Comparison of ENCODE assay signal across 14 cellular contexts in the genomic region with DNA sequence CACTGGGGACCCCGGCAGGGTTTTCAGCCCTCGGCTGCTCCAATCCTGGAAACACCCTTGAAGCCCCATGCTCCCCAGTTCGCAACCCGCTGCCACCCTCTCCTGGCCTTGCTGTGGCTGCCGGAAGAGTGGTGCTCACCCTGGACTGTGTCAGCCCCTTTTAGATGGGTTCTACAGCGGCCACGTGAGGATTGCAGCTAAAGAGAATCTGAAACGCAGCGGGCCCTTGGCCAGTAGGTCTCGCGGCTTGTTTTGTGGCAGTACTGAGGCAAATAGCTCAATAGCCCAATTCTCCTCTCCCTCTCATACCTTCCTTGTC.
DNase-seq lines count a peak whose midpoint lies in the region; ATAC-seq and TF ChIP-seq lines count a peak whose summit lies in the region.
"Had no signal": no experiment of that assay in that cellular context is flagged by ENCODE, and none has a peak within 500 bp of the region (broad histone marks: within the 10 kb centered on the region; RNA-seq: fewer than 3 reads in every experiment).

No MANE protein-coding gene starts in this region.

- H2BK12ac ChIP-seq in mesenchymal stem cell (ENCODE audit: low read length in 2 of 2), result no peak overlapping the region

- no peak overlapping the region for H3K27ac Mint-ChIP-seq in activated naive CD8-positive, alpha-beta T cell treated with anti-CD3 and anti-CD28 coated beads, Interleukin-2, amount 50 U/mL, for 24 hours
- no peak overlapping the region for H3K27ac Mint-ChIP-seq in activated naive CD8-positive, alpha-beta T cell treated with anti-CD3 and anti-CD28 coated beads for 36 hours
- H3K27ac Mint-ChIP-seq in endodermal cell, result no peak overlapping the region
- H3K27ac Mint-ChIP-seq in activated T-helper 17 cell treated with anti-CD3 and anti-CD28 coated beads, Interleukin-2, amount 50 U/mL, for 72 hours, result no peak overlapping the region
- H3K27ac Mint-ChIP-seq: activated naive CD4-positive, alpha-beta T cell treated with anti-CD3 and anti-CD28 coated beads, Interleukin-2, amount 50 U/mL, for 24 hours; CD8-positive, alpha-beta memory T cell; naive thymus-derived CD4-positive, alpha-beta T cell had no signal

- no peak overlapping the region for H2BK120ac ChIP-seq in mesenchymal stem cell (ENCODE audit: low read depth, low read length)

- DNase-seq in activated naive CD8-positive, alpha-beta T cell treated with anti-CD3 and anti-CD28 coated beads, Interleukin-2, amount 50 U/mL, for 24 hours, result no peak
- DNase-seq in activated naive CD8-positive, alpha-beta T cell treated with anti-CD3 and anti-CD28 coated beads for 36 hours, result no peak
- DNase-seq in endodermal cell, result peak; percentile 55
- DNase-seq in mesenchymal stem cell, result no peak
- DNase-seq in aorta, result no peak
- DNase-seq in HCEC 1CT, result no peak
- no peak for DNase-seq in activated CD4-positive, alpha-beta T cell treated with anti-CD3 and anti-CD28 coated beads for 1 hour
- DNase-seq: GF-D8, left colon, trophoblast cell had no signal

- H4K8ac ChIP-seq in mesenchymal stem cell (ENCODE audit: low read length), result no peak overlapping the region

- H3K14ac ChIP-seq in mesenchymal stem cell (ENCODE audit: low read length in 2 of 2), result no peak overlapping the region

- peak; percentile 41 for TF ChIP-seq CTCF in endodermal cell (conservative IDR thresholded peaks at IDR 0.05)

- H3K27ac ChIP-seq in endodermal cell (ENCODE audit: low read depth, low read length) (no peak overlapping the region), mesenchymal stem cell (ENCODE audit: low read length, poor library complexity, severe bottlenecking) (no peak overlapping the region), aorta (ENCODE audit: low read depth in 1 of 2, low read length in 2 of 2) (no peak overlapping the region)

- intact Hi-C loops in aorta (cut with DNase I), result no loop called here

- H3K4me3 ChIP-seq in endodermal cell (ENCODE audit: low read length) (no peak overlapping the region), mesenchymal stem cell (ENCODE audit: insufficient read depth in 1 of 2, low read depth in 1 of 2, low read length in 2 of 2) (no peak overlapping the region), aorta (ENCODE audit: low read length in 2 of 2) (no peak overlapping the region)

- H3K18ac ChIP-seq in mesenchymal stem cell (ENCODE audit: low read depth in 1 of 2, low read length in 2 of 2), result peak overlapping the region in 1 of 2 experiments; percentile 48

- no peak overlapping the region for H3K4me3 Mint-ChIP-seq in activated naive CD8-positive, alpha-beta T cell treated with anti-CD3 and anti-CD28 coated beads, Interleukin-2, amount 50 U/mL, for 24 hours
- no peak overlapping the region for H3K4me3 Mint-ChIP-seq in activated naive CD8-positive, alpha-beta T cell treated with anti-CD3 and anti-CD28 coated beads for 36 hours
- no peak overlapping the region for H3K4me3 Mint-ChIP-seq in endodermal cell
- H3K4me3 Mint-ChIP-seq in activated T-helper 17 cell treated with anti-CD3 and anti-CD28 coated beads, Interleukin-2, amount 50 U/mL, for 72 hours, result no peak overlapping the region
- H3K4me3 Mint-ChIP-seq: activated naive CD4-positive, alpha-beta T cell treated with anti-CD3 and anti-CD28 coated beads, Interleukin-2, amount 50 U/mL, for 24 hours; CD8-positive, alpha-beta memory T cell; naive thymus-derived CD4-positive, alpha-beta T cell had no signal

- H3K79me1 ChIP-seq in mesenchymal stem cell (replicated peaks; ENCODE audit: low read length, poor library complexity, severe bottlenecking), result no peaks in the 10 kb centered on the region

- H3K4me2 ChIP-seq in mesenchymal stem cell (ENCODE audit: low read length, poor library complexity, severe bottlenecking), result no peak overlapping the region

- ATAC-seq in activated naive CD8-positive, alpha-beta T cell treated with anti-CD3 and anti-CD28 coated beads, Interleukin-2, amount 50 U/mL, for 24 hours, result peak; percentile 12
- peak; percentile 37 for ATAC-seq in aorta (ENCODE audit: low FRiP score)
- no peak for ATAC-seq in activated T-helper 17 cell treated with anti-CD3 and anti-CD28 coated beads, Interleukin-2, amount 50 U/mL, for 72 hours (replicated peaks)
- ATAC-seq: left colon; naive thymus-derived CD4-positive, alpha-beta T cell had no signal

- no peaks in the 10 kb centered on the region for H3K9me3 Mint-ChIP-seq in activated naive CD8-positive, alpha-beta T cell treated with anti-CD3 and anti-CD28 coated beads, Interleukin-2, amount 50 U/mL, for 24 hours
- H3K9me3 Mint-ChIP-seq in activated naive CD8-positive, alpha-beta T cell treated with anti-CD3 and anti-CD28 coated beads for 36 hours, result no peaks in the 10 kb centered on the region
- H3K9me3 Mint-ChIP-seq in endodermal cell, result peaks cover 10% of the 10 kb centered on the region
- H3K9me3 Mint-ChIP-seq in activated T-helper 17 cell treated with anti-CD3 and anti-CD28 coated beads, Interleukin-2, amount 50 U/mL, for 72 hours, result no peaks in the 10 kb centered on the region
- H3K9me3 Mint-ChIP-seq: activated naive CD4-positive, alpha-beta T cell treated with anti-CD3 and anti-CD28 coated beads, Interleukin-2, amount 50 U/mL, for 24 hours; CD8-positive, alpha-beta memory T cell; naive thymus-derived CD4-positive, alpha-beta T cell had no signal

- H3K4me1 ChIP-seq in endodermal cell (ENCODE audit: control insufficient read depth, insufficient read depth, low read length), result no peaks in the 10 kb centered on the region
- H3K4me1 ChIP-seq in mesenchymal stem cell (ENCODE audit: control insufficient read depth, insufficient read depth, low read depth, low read length), result peaks cover 1% of the 10 kb centered on the region
- H3K4me1 ChIP-seq in aorta (ENCODE audit: control insufficient read depth in 1 of 2, insufficient read depth in 2 of 2, low read length in 2 of 2), result peaks cover 2 to 4% of the 10 kb centered on the region in 2 donors

- no peak overlapping the region for H3K4ac ChIP-seq in mesenchymal stem cell (ENCODE audit: low read depth in 1 of 2, low read length in 2 of 2)

- no peaks in the 10 kb centered on the region for H3K27me3 ChIP-seq in endodermal cell (ENCODE audit: control insufficient read depth, insufficient read depth, low read length, poor library complexity, severe bottlenecking)
- H3K27me3 ChIP-seq in mesenchymal stem cell (ENCODE audit: control insufficient read depth in 1 of 2, insufficient read depth in 1 of 2, low read length in 2 of 2), result no peaks in the 10 kb centered on the region
- H3K27me3 ChIP-seq in aorta (ENCODE audit: control insufficient read depth in 1 of 2, insufficient read depth in 2 of 2, low read length in 1 of 2), result no peaks in the 10 kb centered on the region

- no peak overlapping the region for H4K91ac ChIP-seq in mesenchymal stem cell (ENCODE audit: low read length)

- no peaks in the 10 kb centered on the region for H3K27me3 Mint-ChIP-seq in activated naive CD8-positive, alpha-beta T cell treated with anti-CD3 and anti-CD28 coated beads, Interleukin-2, amount 50 U/mL, for 24 hours
- H3K27me3 Mint-ChIP-seq in activated naive CD8-positive, alpha-beta T cell treated with anti-CD3 and anti-CD28 coated beads for 36 hours, result no peaks in the 10 kb centered on the region
- no peaks in the 10 kb centered on the region for H3K27me3 Mint-ChIP-seq in endodermal cell (ENCODE audit: insufficient read depth)
- H3K27me3 Mint-ChIP-seq in activated T-helper 17 cell treated with anti-CD3 and anti-CD28 coated beads, Interleukin-2, amount 50 U/mL, for 72 hours, result no peaks in the 10 kb centered on the region
- H3K27me3 Mint-ChIP-seq: activated naive CD4-positive, alpha-beta T cell treated with anti-CD3 and anti-CD28 coated beads, Interleukin-2, amount 50 U/mL, for 24 hours; naive thymus-derived CD4-positive, alpha-beta T cell had no signal

- H2AK5ac ChIP-seq in mesenchymal stem cell (ENCODE audit: low read length, severe bottlenecking), result no peak overlapping the region

- H2BK15ac ChIP-seq in mesenchymal stem cell (ENCODE audit: low read depth, poor library complexity, severe bottlenecking), result peak overlapping the region; percentile 20

- no peak overlapping the region for H2AFZ ChIP-seq in mesenchymal stem cell (ENCODE audit: low read depth, low read length)

- H3K9ac ChIP-seq in endodermal cell (ENCODE audit: extremely low read depth, low read length, poor library complexity, severe bottlenecking) (no peak overlapping the region), mesenchymal stem cell (ENCODE audit: low read length) (no peak overlapping the region)

- no peaks in the 10 kb centered on the region for H3K4me1 Mint-ChIP-seq in activated naive CD8-positive, alpha-beta T cell treated with anti-CD3 and anti-CD28 coated beads, Interleukin-2, amount 50 U/mL, for 24 hours
- no peaks in the 10 kb centered on the region for H3K4me1 Mint-ChIP-seq in activated naive CD8-positive, alpha-beta T cell treated with anti-CD3 and anti-CD28 coated beads for 36 hours
- peaks cover 9% of the 10 kb centered on the region for H3K4me1 Mint-ChIP-seq in endodermal cell
- no peaks in the 10 kb centered on the region for H3K4me1 Mint-ChIP-seq in activated T-helper 17 cell treated with anti-CD3 and anti-CD28 coated beads, Interleukin-2, amount 50 U/mL, for 72 hours
- H3K4me1 Mint-ChIP-seq: activated naive CD4-positive, alpha-beta T cell treated with anti-CD3 and anti-CD28 coated beads, Interleukin-2, amount 50 U/mL, for 24 hours; CD8-positive, alpha-beta memory T cell; naive thymus-derived CD4-positive, alpha-beta T cell had no signal

- H3K36me3 ChIP-seq in endodermal cell (ENCODE audit: control insufficient read depth, insufficient read depth, low read length), result no peaks in the 10 kb centered on the region
- peaks cover 66 to 91% of the 10 kb centered on the region in 2 experiments for H3K36me3 ChIP-seq in mesenchymal stem cell (ENCODE audit: control insufficient read depth in 1 of 2, insufficient read depth in 2 of 2, low read depth in 1 of 2, low read length in 2 of 2)
- peaks cover 0 to 9% of the 10 kb centered on the region in 2 donors for H3K36me3 ChIP-seq in aorta (ENCODE audit: control insufficient read depth in 1 of 2, insufficient read depth in 2 of 2, low read length in 1 of 2)

- WGBS in endodermal cell (ENCODE audit: insufficient coverage in 1 of 2, insufficient read length in 1 of 2), 2 experiments, result 94 to 97% methylated on average over 9 to 11 of the region's 11 CpGs
- 93% methylated on average over 11 of the region's 11 CpGs for WGBS in mesenchymal stem cell
- 23 to 55% methylated on average over 11 of the region's 11 CpGs for WGBS in aorta, 2 donors

- no peaks in the 10 kb centered on the region for H3K36me3 Mint-ChIP-seq in activated naive CD8-positive, alpha-beta T cell treated with anti-CD3 and anti-CD28 coated beads, Interleukin-2, amount 50 U/mL, for 24 hours (ENCODE audit: low read depth)
- H3K36me3 Mint-ChIP-seq in activated naive CD8-positive, alpha-beta T cell treated with anti-CD3 and anti-CD28 coated beads for 36 hours, result no peaks in the 10 kb centered on the region
- H3K36me3 Mint-ChIP-seq in endodermal cell (ENCODE audit: low read depth), result no peaks in the 10 kb centered on the region
- H3K36me3 Mint-ChIP-seq in activated T-helper 17 cell treated with anti-CD3 and anti-CD28 coated beads, Interleukin-2, amount 50 U/mL, for 72 hours (ENCODE audit: low read depth), result peaks cover 3% of the 10 kb centered on the region
- H3K36me3 Mint-ChIP-seq: activated naive CD4-positive, alpha-beta T cell treated with anti-CD3 and anti-CD28 coated beads, Interleukin-2, amount 50 U/mL, for 24 hours; CD8-positive, alpha-beta memory T cell; naive thymus-derived CD4-positive, alpha-beta T cell had no signal

- H2BK5ac ChIP-seq in mesenchymal stem cell (ENCODE audit: low read depth, low read length, poor library complexity, severe bottlenecking), result no peak overlapping the region

- H3K23ac ChIP-seq in mesenchymal stem cell (ENCODE audit: low read length in 2 of 2), result no peak overlapping the region

- H3K9me3 ChIP-seq in endodermal cell (ENCODE audit: control insufficient read depth, low read length), result no peaks in the 10 kb centered on the region
- H3K9me3 ChIP-seq in mesenchymal stem cell (ENCODE audit: control insufficient read depth, low read length), result peaks cover 7% of the 10 kb centered on the region
- no peaks in the 10 kb centered on the region for H3K9me3 ChIP-seq in aorta (ENCODE audit: control insufficient read depth, low read length)
